ENCODE assay signal across 11 cellular contexts in the genomic region with DNA sequence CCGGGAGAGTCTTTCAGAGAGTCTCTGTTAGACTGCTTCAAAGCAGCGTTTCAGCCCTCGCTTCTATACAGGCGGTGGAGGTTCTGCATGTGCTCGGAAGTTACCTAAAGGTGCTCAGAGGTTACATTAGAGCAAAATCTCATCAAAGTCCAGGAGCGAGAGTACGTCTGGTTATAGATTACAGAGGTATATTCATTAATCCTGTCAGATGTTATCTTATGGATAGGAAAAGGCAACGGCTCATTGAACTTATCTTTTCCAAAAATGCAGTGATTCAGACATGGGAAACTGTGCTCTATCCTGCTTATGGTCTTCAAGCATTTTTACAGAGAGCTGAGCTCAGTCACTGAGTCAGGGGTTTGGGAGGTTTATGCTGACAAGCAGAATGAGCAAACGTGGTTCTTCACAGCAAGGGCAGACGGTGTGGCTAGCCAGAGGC. TPM values are rescaled to one million over a fixed set of nuclear protein-coding genes. Genes with fewer than 3 reads are reported as not detected.
DNase-seq lines count a peak whose midpoint lies in the region; ATAC-seq, FAIRE-seq and TF ChIP-seq lines count a peak whose summit lies in the region.
"Had no signal": no experiment of that assay in that cellular context is flagged by ENCODE, and none has a peak within 500 bp of the region (broad histone marks: within the 10 kb centered on the region; RNA-seq: fewer than 3 reads in every experiment).

No MANE protein-coding gene starts in this region.

- intact Hi-C loops in heart right ventricle (cut with DNase I) (no loop called here), gastrocnemius medialis (cut with DNase I; ENCODE audit: low total_unique reads) (no loop called here)

- in situ Hi-C loops in gastrocnemius medialis (cut with MboI; ENCODE audit: low sequenced_read_pairs in 4 of 4): no loop called here

- H3K9me3 ChIP-seq in WERI-Rb-1 (ENCODE audit: severe bottlenecking): no peaks in the 10 kb centered on the region
- H3K9me3 ChIP-seq in heart right ventricle: peaks cover 0 to 13% (median 2%) of the 10 kb centered on the region in 11 donors
- no peaks in the 10 kb centered on the region for H3K9me3 ChIP-seq in gastrocnemius medialis

- TF ChIP-seq POLR2A in H54 (IDR thresholded peaks at IDR 0.05; ENCODE audit: low read depth, low read length): no peak
- TF ChIP-seq POLR2A in gastrocnemius medialis (IDR thresholded peaks at IDR 0.05): no peak

- ATAC-seq in heart right ventricle (peak in 5 of 8 donors; percentile 46 to 69 (median 56)), gastrocnemius medialis (peak in 1 of 2 donors; percentile 53), HG03108 (IDR thresholded peaks at IDR 0.05; ENCODE audit: unreplicated experiment) (no peak), GM21515 (IDR thresholded peaks at IDR 0.05; ENCODE audit: unreplicated experiment) (no peak), HG03135 (IDR thresholded peaks at IDR 0.05; ENCODE audit: unreplicated experiment) (no peak)
- ATAC-seq: lower lobe of right lung had no signal

- H3K27me3 ChIP-seq in WERI-Rb-1 (ENCODE audit: insufficient read depth, low read depth, severe bottlenecking) (no peaks in the 10 kb centered on the region), heart right ventricle (no peaks in the 10 kb centered on the region), gastrocnemius medialis (no peaks in the 10 kb centered on the region)

- H3K36me3 ChIP-seq in WERI-Rb-1: no peaks in the 10 kb centered on the region
- no peaks in the 10 kb centered on the region for H3K36me3 ChIP-seq in heart right ventricle
- no peaks in the 10 kb centered on the region for H3K36me3 ChIP-seq in gastrocnemius medialis
- H3K36me3 ChIP-seq: lower lobe of right lung had no signal

- H3K27ac ChIP-seq in WERI-Rb-1 (peak overlapping the region; percentile 19; the same call in 1 of the 2 replicates), heart right ventricle (peak overlapping the region in 9 of 10 donors; percentile 6 to 73 (median 51)), gastrocnemius medialis (peak overlapping the region; percentile 22 to 65 (median 29))
- H3K27ac ChIP-seq: lower lobe of right lung had no signal

- peaks cover 0 to 43% (median 28%) of the 10 kb centered on the region in 9 donors for H3K4me1 ChIP-seq in heart right ventricle
- H3K4me1 ChIP-seq in gastrocnemius medialis: peaks cover 18 to 23% of the 10 kb centered on the region in 2 donors

- TF ChIP-seq CTCF in WERI-Rb-1 (IDR thresholded peaks at IDR 0.05; ENCODE audit: low read depth, low read length): no peak
- no peak for TF ChIP-seq CTCF in heart right ventricle (IDR thresholded peaks at IDR 0.05)
- no peak for TF ChIP-seq CTCF in gastrocnemius medialis (IDR thresholded peaks at IDR 0.05 in 4 of 5, conservative IDR thresholded peaks at IDR 0.05 in 1 of 5)

- H3K4me3 ChIP-seq in WERI-Rb-1 (ENCODE audit: low read depth, low read length): no peak overlapping the region
- no peak overlapping the region for H3K4me3 ChIP-seq in heart right ventricle
- H3K4me3 ChIP-seq in gastrocnemius medialis: no peak overlapping the region
- H3K4me3 ChIP-seq: lower lobe of right lung had no signal

- peak; percentile 93 for FAIRE-seq in H54 (lab: Jason Lieb, UNC)
- FAIRE-seq: endometrium had no signal

- 58 to 62% methylated on average over 10 of the region's 10 CpGs for WGBS in heart right ventricle, 2 donors

- no peak for DNase-seq in H54 (ENCODE audit: insufficient read length, low spot score)
- no peak for DNase-seq in WERI-Rb-1
- no peak for DNase-seq in heart right ventricle
- DNase-seq in gastrocnemius medialis: no peak
- DNase-seq in NCI-H510A treated with DMSO at 0.1 percent for 48 hours (lab: John Stamatoyannopoulos, UW): no peak
- DNase-seq: lower lobe of right lung, NCI-H446 had no signal

RNA-seq across cellular contexts. Expression of gene ZBED5, which starts 9.1 kb away (rescaled TPM):
- total RNA-seq in heart right ventricle (10 to 100 TPM; 31.4 to 46.3 (median 39.6) TPM), gastrocnemius medialis (10 to 100 TPM; 11.3 to 36.3 (median 18.5) TPM)
- polyA plus RNA-seq in heart right ventricle: 10 to 100 TPM; 19.4 to 63.3 TPM

RNA-seq across cellular contexts. Expression of gene EIF4G2, which starts 58.2 kb away (rescaled TPM):
- 1,000 to 10,000 TPM in 3 of 10 donors, 100 to 1,000 TPM in 7; 623 to 1,076 (median 970) TPM for total RNA-seq in heart right ventricle
- 100 to 1,000 TPM; 119 to 283 TPM for polyA plus RNA-seq in heart right ventricle
- 100 to 1,000 TPM; 397 to 521 (median 465) TPM for total RNA-seq in gastrocnemius medialis

Comparison
In these comparisons a context has a peak if more than half of its experiments do, and no peak if none do; other contexts are left out.
1. ATAC-seq: peak in heart right ventricle (5 of 8); none in HG03108 (single experiment), GM21515 (single experiment) and HG03135 (single experiment).
2. Peak in every context shown above with its lines, with median percentiles within 50 percentile points of each other: H3K27ac ChIP-seq.